18 cellular contexts compared by ENCODE assay signal in the genomic region with DNA sequence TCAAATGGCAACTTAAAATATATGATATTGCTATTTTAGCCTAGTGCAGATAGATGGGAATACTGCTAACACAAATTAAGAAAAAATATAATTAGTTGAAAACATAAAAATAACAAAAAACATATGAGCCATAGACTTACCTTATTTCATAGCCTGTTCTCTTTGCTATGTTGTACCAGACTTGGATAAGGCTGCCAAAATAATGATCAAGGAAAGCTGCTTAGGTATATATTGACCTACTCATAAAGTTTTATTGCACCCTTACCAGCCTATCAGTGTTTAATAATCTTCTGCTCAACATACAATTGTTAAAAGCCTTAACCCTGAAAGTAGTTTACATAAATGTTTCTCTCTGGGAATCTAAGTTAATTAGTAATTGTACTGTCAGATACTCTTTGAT. TPM values are rescaled to one million over a fixed set of nuclear protein-coding genes. Genes with fewer than 3 reads are reported as not detected.
DNase-seq lines count a peak whose midpoint lies in the region; ATAC-seq, FAIRE-seq and TF ChIP-seq lines count a peak whose summit lies in the region.
"Had no signal": no experiment of that assay in that cellular context is flagged by ENCODE, and none has a peak within 500 bp of the region (broad histone marks: within the 10 kb centered on the region; RNA-seq: fewer than 3 reads in every experiment).

TSS of gene SI (minus strand) at position 204 of the 400 bp plus-strand sequence. CDS start 2,484 bp downstream, outside the sequence.

- ATAC-seq in GM19023 (IDR thresholded peaks at IDR 0.05; ENCODE audit: unreplicated experiment) = no peak

- no peak within 1 kb of the TSS for H3K4me3 Mint-ChIP-seq in endodermal cell
- H3K4me3 Mint-ChIP-seq: CD4-positive, alpha-beta memory T cell; HFFc6 had no signal

- no peaks in the 10 kb centered on the region for H3K4me1 Mint-ChIP-seq in endodermal cell
- H3K4me1 Mint-ChIP-seq: CD4-positive, alpha-beta memory T cell had no signal

- intact Hi-C loops in A673 (cut with micrococcal nuclease; ENCODE audit: unreplicated experiment) = no loop called here

- BruUV-seq in A673 (replicated peaks; lab: Mats Ljungman, UMichigan) = no TSS peak

- H3K9me3 ChIP-seq in duodenal mucosa (ENCODE audit: control insufficient read depth in 1 of 2, low read length in 2 of 2) = no peaks in the 10 kb centered on the region
- H3K9me3 ChIP-seq in small intestine (ENCODE audit: control insufficient read depth, low read depth) = no peaks in the 10 kb centered on the region
- no peaks in the 10 kb centered on the region for H3K9me3 ChIP-seq in endodermal cell (ENCODE audit: control insufficient read depth, low read length)
- H3K9me3 ChIP-seq in A673 (ENCODE audit: low read depth, low read length, poor library complexity, severe bottlenecking) = no peaks in the 10 kb centered on the region
- H3K9me3 ChIP-seq: BE2C had no signal

- CTCF ChIA-PET in A673 (lab: Charles Lee) = no interaction called here

- H3K4me3 ChIP-seq in LNCaP clone FGC (ENCODE audit: low read depth, low read length) (no peak within 1 kb of the TSS), duodenal mucosa (ENCODE audit: low read depth in 1 of 2, low read length in 2 of 2) (peak within 1 kb of the TSS; percentile 78 to 87), small intestine (ENCODE audit: low read depth in 1 of 2, low read length in 2 of 2) (peak within 1 kb of the TSS in 1 of 2 donors; percentile 63), endodermal cell (ENCODE audit: low read length) (no peak within 1 kb of the TSS), A673 (ENCODE audit: low read depth, low read length, poor library complexity, severe bottlenecking) (no peak within 1 kb of the TSS)

- DNase-seq in DMS153 (lab: John Stamatoyannopoulos, UW) (peak; percentile 37), LNCaP clone FGC (ENCODE audit: low read depth) (peak; percentile 85), small intestine (peak; percentile 92), retina (no peak), endodermal cell (no peak), A673 (ENCODE audit: low spot score) (no peak)
- DNase-seq: BE2C; CD4-positive, alpha-beta memory T cell; DMS53; GF-D8; HCEC 1CT; HFFc6 had no signal

- H3K36me3 ChIP-seq in duodenal mucosa (ENCODE audit: control insufficient read depth in 1 of 2, insufficient read depth in 2 of 2, low read length in 2 of 2) = peaks cover 0 to 2% of the 10 kb centered on the region in 2 donors
- no peaks in the 10 kb centered on the region for H3K36me3 ChIP-seq in small intestine (ENCODE audit: control insufficient read depth in 2 of 2, insufficient read depth in 2 of 2, low read length in 2 of 2)
- H3K36me3 ChIP-seq in endodermal cell (ENCODE audit: control insufficient read depth, insufficient read depth, low read length) = no peaks in the 10 kb centered on the region
- no peaks in the 10 kb centered on the region for H3K36me3 ChIP-seq in A673 (ENCODE audit: insufficient read depth, low read length, poor library complexity, severe bottlenecking)
- H3K36me3 ChIP-seq: BE2C had no signal

- no peak within 1 kb of the TSS for H3K27ac Mint-ChIP-seq in endodermal cell
- H3K27ac Mint-ChIP-seq: CD4-positive, alpha-beta memory T cell; HFFc6 had no signal

- H3K27me3 ChIP-seq in duodenal mucosa (ENCODE audit: control insufficient read depth in 1 of 2, insufficient read depth in 2 of 2, low read length in 2 of 2) (no peaks in the 10 kb centered on the region), small intestine (ENCODE audit: control insufficient read depth in 2 of 2, insufficient read depth in 2 of 2, low read length in 2 of 2) (no peaks in the 10 kb centered on the region), endodermal cell (ENCODE audit: control insufficient read depth, insufficient read depth, low read length, poor library complexity, severe bottlenecking) (no peaks in the 10 kb centered on the region), A673 (replicated peaks; ENCODE audit: insufficient read depth, low read depth, low read length, poor library complexity) (no peaks in the 10 kb centered on the region)
- H3K27me3 ChIP-seq: BE2C had no signal

- peaks cover 13 to 14% of the 10 kb centered on the region in 2 donors for H3K4me1 ChIP-seq in duodenal mucosa (ENCODE audit: control insufficient read depth in 1 of 2, insufficient read depth in 2 of 2, low read length in 2 of 2)
- H3K4me1 ChIP-seq in small intestine (ENCODE audit: control insufficient read depth in 2 of 2, insufficient read depth in 1 of 2, low read depth in 1 of 2, low read length in 1 of 2) = no peaks in the 10 kb centered on the region
- no peaks in the 10 kb centered on the region for H3K4me1 ChIP-seq in endodermal cell (ENCODE audit: control insufficient read depth, insufficient read depth, low read length)
- H3K4me1 ChIP-seq in A673 (ENCODE audit: insufficient read depth, low read length, poor library complexity, severe bottlenecking) = no peaks in the 10 kb centered on the region
- H3K4me1 ChIP-seq: BE2C had no signal

- TF ChIP-seq CTCF in LNCaP clone FGC (IDR thresholded peaks at IDR 0.05; ENCODE audit: control insufficient read depth, extremely low read depth, insufficient read depth) (no peak), endodermal cell (conservative IDR thresholded peaks at IDR 0.05) (no peak), A673 (conservative IDR thresholded peaks at IDR 0.05; ENCODE audit: low read depth, low read length) (no peak)

- no peak within 1 kb of the TSS for H3K27ac ChIP-seq in duodenal mucosa (ENCODE audit: low read depth, low read length)
- H3K27ac ChIP-seq in small intestine (ENCODE audit: low read depth in 1 of 2, low read length in 1 of 2) = no peak within 1 kb of the TSS
- H3K27ac ChIP-seq in endodermal cell (ENCODE audit: low read depth, low read length) = no peak within 1 kb of the TSS
- H3K27ac ChIP-seq in A673 (ENCODE audit: low read depth, low read length, poor library complexity, severe bottlenecking) = no peak within 1 kb of the TSS
- H3K27ac ChIP-seq: C4-2B had no signal

- no peaks in the 10 kb centered on the region for H3K9me3 Mint-ChIP-seq in endodermal cell

- no peaks in the 10 kb centered on the region for H3K27me3 Mint-ChIP-seq in endodermal cell (ENCODE audit: insufficient read depth)
- H3K27me3 Mint-ChIP-seq: CD4-positive, alpha-beta memory T cell had no signal

- no peaks in the 10 kb centered on the region for H3K36me3 Mint-ChIP-seq in endodermal cell (ENCODE audit: low read depth)
- H3K36me3 Mint-ChIP-seq: CD4-positive, alpha-beta memory T cell had no signal

- peak; percentile 95 for FAIRE-seq in small intestine (lab: Jason Lieb, UNC)
- FAIRE-seq: D721Med had no signal

- POLR2A ChIA-PET in A673 (lab: Charles Lee; ENCODE audit: low non-redundant PET) = no interaction called here

- H3K9ac ChIP-seq in duodenal mucosa (ENCODE audit: low read depth in 1 of 2, low read length in 2 of 2) = peak within 1 kb of the TSS; percentile 45 to 61
- H3K9ac ChIP-seq in endodermal cell (ENCODE audit: extremely low read depth, low read length, poor library complexity, severe bottlenecking) = no peak within 1 kb of the TSS

RNA-seq across cellular contexts. Expression of gene SI, which starts in this region (rescaled TPM):
- polyA plus RNA-seq in small intestine = 100 to 1,000 TPM; 156 to 199 (median 185) TPM
- total RNA-seq in endodermal cell (not detected), A673 (2021) (not detected in 2 replicates)
- not detected for polyA plus RNA-seq in endodermal cell (2013, experiment 1 of 2)
- not detected for polyA plus RNA-seq in endodermal cell (2013, experiment 2 of 2)
- total RNA-seq: A172; CD4-positive, alpha-beta memory T cell; HFFc6 had no signal
- polyA plus RNA-seq: AG04450; CD4-positive, alpha-beta memory T cell had no signal

Comparison
In these comparisons a context has a peak if more than half of its experiments do, and no peak if none do; other contexts are left out.
1. DNase-seq: peak in DMS153 (single experiment), LNCaP clone FGC (single experiment) and small intestine (single experiment); none in retina (single experiment), endodermal cell (single experiment) and A673 (single experiment).
2. H3K4me3 ChIP-seq: peak in duodenal mucosa (2 of 2); none in LNCaP clone FGC (single experiment), endodermal cell (single experiment) and A673 (single experiment).